8 cellular contexts compared by ENCODE assay signal in the genomic region with DNA sequence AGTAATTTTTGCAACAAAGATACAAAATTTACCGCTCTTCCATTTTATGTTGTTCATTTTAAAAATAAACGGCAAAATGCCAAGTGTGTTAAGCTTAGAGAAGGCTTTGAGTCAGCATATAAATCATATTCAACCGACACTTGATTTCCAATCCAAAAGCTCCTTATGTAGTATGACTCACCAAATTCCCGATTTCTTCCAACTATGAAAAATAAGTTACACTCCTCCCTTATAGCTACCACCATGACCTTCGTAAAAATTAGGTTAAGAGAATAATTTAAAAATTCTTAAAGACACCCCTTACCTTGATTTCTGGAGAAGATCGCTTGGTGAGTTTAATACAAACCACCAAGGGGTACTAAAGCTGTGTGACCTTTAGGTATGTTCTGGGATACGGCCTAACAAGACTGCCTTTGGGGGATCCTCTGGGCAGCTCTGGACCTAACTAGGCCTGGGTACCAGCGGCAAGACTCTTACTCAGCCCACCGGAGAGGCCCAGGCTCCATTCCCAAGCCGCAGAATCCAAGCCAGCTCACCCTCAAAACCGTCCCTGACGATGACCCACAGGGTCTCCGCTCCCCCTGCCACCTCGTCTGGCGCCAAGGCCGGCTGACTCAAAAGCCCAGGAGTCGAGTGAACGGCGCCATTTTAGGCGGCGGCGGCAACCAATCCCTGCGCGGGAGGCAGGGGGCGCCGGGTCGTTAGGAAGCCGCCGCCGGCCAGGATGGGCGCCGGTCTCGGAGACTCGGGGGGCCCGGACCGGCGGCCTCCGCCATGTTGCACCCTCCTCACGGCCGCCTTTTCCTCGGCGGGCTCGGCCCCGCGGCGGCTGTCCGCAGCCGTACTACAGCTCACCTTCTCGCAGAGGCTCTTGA. TPM values are rescaled to one million over a fixed set of nuclear protein-coding genes. Genes with fewer than 3 reads are reported as not detected.
A peak's percentile ranks its signal among the peaks of the same experiment; 100 is the strongest.
DNase-seq lines count a peak whose midpoint lies in the region; ATAC-seq lines count a peak whose summit lies in the region.

No MANE protein-coding gene starts in this region.

- peak; percentile 38 for ATAC-seq in HG02970 (IDR thresholded peaks at IDR 0.05; ENCODE audit: low FRiP score, unreplicated experiment)

- H3K27me3 ChIP-seq in endocrine pancreas (ENCODE audit: control insufficient read depth, insufficient read depth, low read length): no peaks in the 10 kb centered on the region

- H3K9ac ChIP-seq in endocrine pancreas (ENCODE audit: control insufficient read depth, insufficient read depth, low read length): peak overlapping the region; percentile 100

- H3K9me3 ChIP-seq in endocrine pancreas (ENCODE audit: control insufficient read depth, low read length): no peaks in the 10 kb centered on the region

- DNase-seq in SIG-M5 treated with dmso at 0.1 percent for 504 hours (lab: John Stamatoyannopoulos, UW; ENCODE audit: unreplicated experiment) (peak; percentile 36), SIG-M5 (lab: John Stamatoyannopoulos, UW) (no peak), NCI-H2227 treated with DMSO at 0.1 percent for 48 hours (lab: John Stamatoyannopoulos, UW) (peak; percentile 38), mesenteric fat pad (ENCODE audit: low spot score) (peak; percentile 92)
- DNase-seq in activated CD8-positive, alpha-beta memory T cell treated with anti-CD3 and anti-CD28 coated beads for 48 hours (ENCODE audit: low read depth in 2 of 3, low spot score in 2 of 3): peak; percentile 17 to 44 (median 40)
- DNase-seq in stimulated activated CD8-positive, alpha-beta memory T cell treated with anti-CD3 and anti-CD28 coated beads, Interleukin-15, amount 100 ng/mL, for 24 hours (ENCODE audit: low read depth): peak; percentile 22

- peak overlapping the region; percentile 100 for H3K4me3 ChIP-seq in endocrine pancreas (ENCODE audit: control insufficient read depth, insufficient read depth, low read length)

- peaks cover 30% of the 10 kb centered on the region for H3K4me1 ChIP-seq in endocrine pancreas (ENCODE audit: control insufficient read depth, insufficient read depth, low read length)

- no peaks in the 10 kb centered on the region for H3K36me3 ChIP-seq in endocrine pancreas (ENCODE audit: control insufficient read depth, insufficient read depth, low read length)

RNA-seq across cellular contexts. Expression of a gene that starts 0.7 kb away (rescaled TPM):
- 123 TPM for total RNA-seq in mesenteric fat pad

RNA-seq across cellular contexts. Expression of a gene that starts 48.4 kb away (rescaled TPM):
- total RNA-seq in mesenteric fat pad: 288 TPM
